2 cellular contexts compared by ENCODE assay signal in genomic region chr5:317086-317811, GRCh38.
TF ChIP-seq lines count a peak whose summit lies in the region.

No MANE protein-coding gene starts in this region.

TF ChIP-seq in HCT116, 20 proteins besides CTCF, POLR2A, EP300 and RAD21:
- TF ChIP-seq SP1 (IDR thresholded peaks at IDR 0.05; ENCODE audit: low read depth), result no peak
- no peak for TF ChIP-seq EGR1 (IDR thresholded peaks at IDR 0.05; ENCODE audit: low read depth)
- no peak for TF ChIP-seq REST (IDR thresholded peaks at IDR 0.05; ENCODE audit: low read depth)
- no peak for TF ChIP-seq EZH2 (IDR thresholded peaks at IDR 0.05)

TF ChIP-seq in endothelial cell of umbilical vein, 7 proteins besides CTCF, POLR2A, EP300 and RAD21:
- TF ChIP-seq EZH2 (IDR thresholded peaks at IDR 0.05; ENCODE audit: borderline replicate concordance, low read depth, low read length, severe bottlenecking) (no peak), MAX (IDR thresholded peaks at IDR 0.05; ENCODE audit: insufficient read depth, insufficient read length) (peak; percentile 30)
